ENCODE assay signal across 8 cellular contexts in the genomic region with DNA sequence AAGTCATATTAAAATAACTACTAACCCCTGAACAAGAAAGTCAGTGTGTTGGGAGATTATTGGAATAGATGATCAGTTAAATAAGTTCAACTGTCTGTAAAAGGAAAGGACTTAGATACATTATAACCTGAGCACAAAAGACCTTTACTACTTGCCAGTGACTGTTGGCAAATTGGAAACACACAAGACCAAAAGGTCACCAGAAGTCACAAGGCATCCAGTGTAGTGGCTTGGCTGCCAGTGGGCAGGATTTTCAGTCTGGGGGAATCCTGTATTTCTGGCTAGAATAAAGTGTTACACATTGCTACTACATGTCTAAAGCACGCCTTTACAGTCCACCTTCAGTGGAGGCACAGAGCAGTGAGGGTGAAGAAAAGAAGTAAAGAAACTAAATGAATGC.
"Had no signal": no experiment of that assay in that cellular context is flagged by ENCODE, and none has a peak within 500 bp of the region (broad histone marks: within the 10 kb centered on the region; RNA-seq: fewer than 3 reads in every experiment).

No MANE protein-coding gene starts in this region.

- H3K4me3 ChIP-seq: GM23338, K562 had no signal

- DNase-seq: H9, HCEC 1CT, IMR-90, KG1 had no signal

- H2AFZ ChIP-seq: GM23338 had no signal

- ATAC-seq: GM23338, K562 had no signal

- FAIRE-seq: H54, K562 had no signal

- H3K27ac ChIP-seq: HL-60 had no signal

- H3K4me2 ChIP-seq: GM23338 had no signal
